18 cellular contexts compared by ENCODE assay signal in the genomic region with DNA sequence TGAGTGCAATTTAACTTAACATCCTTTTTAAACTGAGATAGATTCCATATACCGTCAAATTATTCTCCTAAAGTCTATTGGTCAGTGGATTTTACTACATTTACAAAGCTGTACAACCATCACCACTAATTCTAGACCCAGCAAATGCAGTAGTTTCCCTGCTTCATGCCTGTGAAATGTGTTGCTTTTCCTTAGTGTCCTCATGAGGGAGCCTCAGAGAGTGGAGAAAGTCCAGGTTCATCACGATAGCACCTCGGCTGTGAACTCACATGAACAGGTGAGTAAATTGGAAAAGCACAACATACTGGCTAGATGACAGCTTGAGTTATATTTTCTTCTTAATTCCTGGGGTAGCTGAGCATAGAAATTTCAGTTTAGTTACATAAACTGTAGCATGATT.
"Had no signal": no experiment of that assay in that cellular context is flagged by ENCODE, and none has a peak within 500 bp of the region (broad histone marks: within the 10 kb centered on the region; RNA-seq: fewer than 3 reads in every experiment).

No MANE protein-coding gene starts in this region.

- ATAC-seq: activated CD8-positive, alpha-beta T cell treated with anti-CD3 and anti-CD28 coated beads, Interleukin-2, amount 10 ng/mL, durations not matched to agents 7 days and 5 days; activated T-cell treated with anti-CD3 and anti-CD28 coated beads, Interleukin-2, amount 50 U/mL, for 72 hours; effector memory CD8-positive, alpha-beta T cell; left colon; psoas muscle; right lobe of liver; stimulated activated naive CD8-positive, alpha-beta T cell treated with anti-CD3 and anti-CD28 coated beads, Interleukin-15, Interleukin-2, amounts not matched to agents 100 U/mL and 50 U/mL, for 24 hours had no signal

- H3K27ac Mint-ChIP-seq: activated CD8-positive, alpha-beta T cell treated with anti-CD3 and anti-CD28 coated beads, Interleukin-2, amount 10 ng/mL, durations not matched to agents 7 days and 5 days; activated naive CD8-positive, alpha-beta T cell treated with anti-CD3 and anti-CD28 coated beads for 36 hours; activated T-cell treated with anti-CD3 and anti-CD28 coated beads, Interleukin-2, amount 50 U/mL, for 72 hours; brain; dendritic cell treated with granulocyte-macrophage colony-stimulating factor and Interleukin-4, amounts not matched to agents 40 ng/mL and 50 ng/mL, for 4 days; effector memory CD8-positive, alpha-beta T cell had no signal

- H3K27me3 Mint-ChIP-seq: central memory CD8-positive, alpha-beta T cell; dendritic cell treated with granulocyte-macrophage colony-stimulating factor and Interleukin-4, amounts not matched to agents 40 ng/mL and 50 ng/mL, for 4 days; effector memory CD8-positive, alpha-beta T cell had no signal

- H3K4me3 ChIP-seq: psoas muscle, right lobe of liver, transverse colon, vagina had no signal

- H3K27ac ChIP-seq: epithelial cell of prostate, psoas muscle, right lobe of liver, transverse colon, vagina had no signal

- H3K27me3 ChIP-seq: right lobe of liver, transverse colon, vagina had no signal

- H3K4me1 Mint-ChIP-seq: activated naive CD8-positive, alpha-beta T cell treated with anti-CD3 and anti-CD28 coated beads for 36 hours; central memory CD8-positive, alpha-beta T cell had no signal

- H3K36me3 ChIP-seq: right lobe of liver, transverse colon, vagina had no signal

- H3K9me3 Mint-ChIP-seq: activated naive CD8-positive, alpha-beta T cell treated with anti-CD3 and anti-CD28 coated beads for 36 hours; activated T-cell treated with anti-CD3 and anti-CD28 coated beads, Interleukin-2, amount 50 U/mL, for 72 hours; brain; dendritic cell treated with granulocyte-macrophage colony-stimulating factor and Interleukin-4, amounts not matched to agents 40 ng/mL and 50 ng/mL, for 4 days; neural crest cell had no signal

- H3K4me3 Mint-ChIP-seq: activated CD8-positive, alpha-beta T cell treated with anti-CD3 and anti-CD28 coated beads, Interleukin-2, amount 10 ng/mL, durations not matched to agents 7 days and 5 days; activated naive CD8-positive, alpha-beta T cell treated with anti-CD3 and anti-CD28 coated beads for 36 hours; activated T-cell treated with anti-CD3 and anti-CD28 coated beads, Interleukin-2, amount 50 U/mL, for 72 hours; brain; central memory CD8-positive, alpha-beta T cell; dendritic cell treated with granulocyte-macrophage colony-stimulating factor and Interleukin-4, amounts not matched to agents 40 ng/mL and 50 ng/mL, for 4 days; effector memory CD8-positive, alpha-beta T cell; neural crest cell had no signal

- H3K36me3 Mint-ChIP-seq: activated naive CD8-positive, alpha-beta T cell treated with anti-CD3 and anti-CD28 coated beads for 36 hours; brain had no signal

- DNase-seq: activated CD4-positive, alpha-beta T cell treated with anti-CD3 and anti-CD28 coated beads for 48 hours; activated CD8-positive, alpha-beta memory T cell treated with anti-CD3 and anti-CD28 coated beads, Interleukin-2, amount 50 U/mL, for 4 hours; activated CD8-positive, alpha-beta T cell treated with anti-CD3 and anti-CD28 coated beads, Interleukin-2, amount 10 ng/mL, durations not matched to agents 7 days and 5 days; activated naive CD8-positive, alpha-beta T cell treated with anti-CD3 and anti-CD28 coated beads for 36 hours; activated T-cell treated with anti-CD3 and anti-CD28 coated beads, Interleukin-2, amount 50 U/mL, for 72 hours; effector memory CD8-positive, alpha-beta T cell; head of caudate nucleus; left colon; psoas muscle; right lobe of liver; stimulated activated naive CD8-positive, alpha-beta T cell treated with anti-CD3 and anti-CD28 coated beads, Interleukin-15, Interleukin-2, amounts not matched to agents 100 U/mL and 50 U/mL, for 24 hours; transverse colon had no signal

- H3K4me1 ChIP-seq: psoas muscle, right lobe of liver, transverse colon, vagina had no signal

- H3K9me3 ChIP-seq: psoas muscle, right lobe of liver, transverse colon, vagina had no signal
